Comparison of ENCODE assay signal across 1 cellular context in genomic region chr9:136174779-136175744, GRCh38.
TF ChIP-seq lines count a peak whose summit lies in the region.

No MANE protein-coding gene starts in this region.

TF ChIP-seq in A549, 52 proteins besides CTCF, POLR2A, EP300 and RAD21 (continued from another document):
- TF ChIP-seq ELK1 (IDR thresholded peaks at IDR 0.05; ENCODE audit: low read depth, low read length): no peak
- TF ChIP-seq PHF8 (IDR thresholded peaks at IDR 0.05; ENCODE audit: borderline replicate concordance, low read depth): no peak
- no peak for TF ChIP-seq KDM1A (IDR thresholded peaks at IDR 0.05; ENCODE audit: low read depth)
- TF ChIP-seq EHMT2 (IDR thresholded peaks at IDR 0.05; ENCODE audit: low read depth): no peak
- no peak for TF ChIP-seq MAFK (IDR thresholded peaks at IDR 0.05; ENCODE audit: partially characterized antibody)
